In the genomic region with DNA sequence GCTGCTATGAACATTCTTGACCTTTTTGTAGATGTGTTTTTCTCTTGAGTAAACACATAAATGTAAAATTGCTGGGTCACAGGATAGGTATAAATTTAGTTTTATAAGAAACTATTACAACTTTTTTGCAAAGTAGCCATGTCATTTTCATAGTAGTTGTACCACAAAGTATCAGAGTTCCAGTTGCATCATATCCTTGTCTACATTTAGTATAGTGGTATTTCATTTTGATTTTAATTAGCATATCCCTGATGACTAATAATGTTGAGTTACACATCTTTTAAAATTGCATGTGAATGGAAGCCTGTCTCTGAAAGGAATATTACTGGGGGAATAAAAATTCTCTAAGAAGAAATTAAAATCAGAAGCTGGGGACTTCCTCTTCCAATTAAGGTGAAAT, we compare ENCODE assay signal across 18 cellular contexts.
DNase-seq lines count a peak whose midpoint lies in the region; ATAC-seq and TF ChIP-seq lines count a peak whose summit lies in the region.
"Had no signal": no experiment of that assay in that cellular context is flagged by ENCODE, and none has a peak within 500 bp of the region (broad histone marks: within the 10 kb centered on the region; RNA-seq: fewer than 3 reads in every experiment).

No MANE protein-coding gene starts in this region.

- CTCF ChIA-PET in activated naive CD4-positive, alpha-beta T cell treated with anti-CD3 and anti-CD28 coated beads, Interleukin-2, amount 10 ng/mL, durations not matched to agents 7 days and 5 days (lab: Charles Lee) = no interaction called here

- no peak for TF ChIP-seq CTCF in epithelial cell of esophagus (IDR thresholded peaks at IDR 0.05; ENCODE audit: insufficient read depth, low read depth, low read length, missing control alignments)
- no peak for TF ChIP-seq CTCF in thyroid gland (IDR thresholded peaks at IDR 0.05)

- H3K9me3 Mint-ChIP-seq in activated naive CD4-positive, alpha-beta T cell treated with anti-CD3 and anti-CD28 coated beads, Interleukin-2, amount 50 U/mL, for 24 hours = peaks cover 7% of the 10 kb centered on the region
- H3K9me3 Mint-ChIP-seq in activated naive CD4-positive, alpha-beta T cell treated with anti-CD3 and anti-CD28 coated beads, Interleukin-2, amount 10 ng/mL, durations not matched to agents 7 days and 5 days = peaks cover 2% of the 10 kb centered on the region
- no peaks in the 10 kb centered on the region for H3K9me3 Mint-ChIP-seq in natural killer cell treated with Interleukin-12 subunit alpha and Interleukin-12 subunit beta and Interleukin-15 and Interleukin-18, amount 100 ng/mL, for 72 hours

- no peaks in the 10 kb centered on the region for H3K36me3 ChIP-seq in thyroid gland
- H3K36me3 ChIP-seq: BE2C had no signal

- no peak for DNase-seq in activated naive CD4-positive, alpha-beta T cell treated with anti-CD3 and anti-CD28 coated beads, Interleukin-2, amount 10 ng/mL, durations not matched to agents 7 days and 5 days
- DNase-seq in NCI-H526 treated with DMSO at 0.1 percent for 48 hours (lab: John Stamatoyannopoulos, UW) (peak; percentile 25), epithelial cell of esophagus (ENCODE audit: low read depth) (peak; percentile 11), thyroid gland (no peak), CD1c-positive myeloid dendritic cell (ENCODE audit: extremely low spot score) (no peak)
- DNase-seq in natural killer cell treated with Interleukin-12 subunit alpha and Interleukin-12 subunit beta and Interleukin-15 and Interleukin-18, amount 100 ng/mL, for 72 hours (ENCODE audit: low spot score) = no peak
- DNase-seq: BE2C; CD8-positive, alpha-beta T cell; DMS79 treated with DMSO at 0.1 percent for 48 hours; Karpas-422; NCI-H1436 treated with DMSO at 0.1 percent for 48 hours; NCI-H2107; NCI-H226; PC-9; SK-N-SH had no signal

- H3K27ac ChIP-seq in thyroid gland = no peak overlapping the region
- H3K27ac ChIP-seq: PC-9 had no signal

- H3K4me3 Mint-ChIP-seq in activated naive CD4-positive, alpha-beta T cell treated with anti-CD3 and anti-CD28 coated beads, Interleukin-2, amount 50 U/mL, for 24 hours = no peak overlapping the region
- H3K4me3 Mint-ChIP-seq in activated naive CD4-positive, alpha-beta T cell treated with anti-CD3 and anti-CD28 coated beads, Interleukin-2, amount 10 ng/mL, durations not matched to agents 7 days and 5 days = no peak overlapping the region
- no peak overlapping the region for H3K4me3 Mint-ChIP-seq in natural killer cell treated with Interleukin-12 subunit alpha and Interleukin-12 subunit beta and Interleukin-15 and Interleukin-18, amount 100 ng/mL, for 72 hours
- H3K4me3 Mint-ChIP-seq: CD8-positive, alpha-beta T cell had no signal

- no peaks in the 10 kb centered on the region for H3K27me3 Mint-ChIP-seq in activated naive CD4-positive, alpha-beta T cell treated with anti-CD3 and anti-CD28 coated beads, Interleukin-2, amount 50 U/mL, for 24 hours
- H3K27me3 Mint-ChIP-seq in activated naive CD4-positive, alpha-beta T cell treated with anti-CD3 and anti-CD28 coated beads, Interleukin-2, amount 10 ng/mL, durations not matched to agents 7 days and 5 days = no peaks in the 10 kb centered on the region
- H3K27me3 Mint-ChIP-seq in natural killer cell treated with Interleukin-12 subunit alpha and Interleukin-12 subunit beta and Interleukin-15 and Interleukin-18, amount 100 ng/mL, for 72 hours = no peaks in the 10 kb centered on the region

- H3K36me3 Mint-ChIP-seq in activated naive CD4-positive, alpha-beta T cell treated with anti-CD3 and anti-CD28 coated beads, Interleukin-2, amount 50 U/mL, for 24 hours = peaks cover 13% of the 10 kb centered on the region
- peaks cover 10% of the 10 kb centered on the region for H3K36me3 Mint-ChIP-seq in activated naive CD4-positive, alpha-beta T cell treated with anti-CD3 and anti-CD28 coated beads, Interleukin-2, amount 10 ng/mL, durations not matched to agents 7 days and 5 days
- peaks cover 12% of the 10 kb centered on the region for H3K36me3 Mint-ChIP-seq in natural killer cell treated with Interleukin-12 subunit alpha and Interleukin-12 subunit beta and Interleukin-15 and Interleukin-18, amount 100 ng/mL, for 72 hours

- no peaks in the 10 kb centered on the region for H3K9me3 ChIP-seq in thyroid gland
- H3K9me3 ChIP-seq: BE2C had no signal

- H3K4me1 ChIP-seq in thyroid gland = no peaks in the 10 kb centered on the region
- H3K4me1 ChIP-seq: BE2C had no signal

- peaks cover 5% of the 10 kb centered on the region for H3K4me1 Mint-ChIP-seq in activated naive CD4-positive, alpha-beta T cell treated with anti-CD3 and anti-CD28 coated beads, Interleukin-2, amount 50 U/mL, for 24 hours
- H3K4me1 Mint-ChIP-seq in activated naive CD4-positive, alpha-beta T cell treated with anti-CD3 and anti-CD28 coated beads, Interleukin-2, amount 10 ng/mL, durations not matched to agents 7 days and 5 days = no peaks in the 10 kb centered on the region
- H3K4me1 Mint-ChIP-seq in natural killer cell treated with Interleukin-12 subunit alpha and Interleukin-12 subunit beta and Interleukin-15 and Interleukin-18, amount 100 ng/mL, for 72 hours (ENCODE audit: low read depth in 2 of 2) = no peaks in the 10 kb centered on the region

- intact Hi-C loops in thyroid gland (cut with DNase I) = no loop called here

- TF ChIP-seq POLR2A in thyroid gland (IDR thresholded peaks at IDR 0.05) = no peak

- peak overlapping the region; percentile 68 for H3K27ac Mint-ChIP-seq in activated naive CD4-positive, alpha-beta T cell treated with anti-CD3 and anti-CD28 coated beads, Interleukin-2, amount 50 U/mL, for 24 hours
- H3K27ac Mint-ChIP-seq in activated naive CD4-positive, alpha-beta T cell treated with anti-CD3 and anti-CD28 coated beads, Interleukin-2, amount 10 ng/mL, durations not matched to agents 7 days and 5 days = no peak overlapping the region
- H3K27ac Mint-ChIP-seq in natural killer cell treated with Interleukin-12 subunit alpha and Interleukin-12 subunit beta and Interleukin-15 and Interleukin-18, amount 100 ng/mL, for 72 hours = no peak overlapping the region
- H3K27ac Mint-ChIP-seq: CD8-positive, alpha-beta T cell had no signal

- no peak overlapping the region for H3K4me3 ChIP-seq in epithelial cell of esophagus (ENCODE audit: low read length)
- no peak overlapping the region for H3K4me3 ChIP-seq in thyroid gland (replicated peaks in 1 of 3)
- H3K4me3 ChIP-seq: PC-9 had no signal

- no peak for ATAC-seq in natural killer cell treated with Interleukin-12 subunit alpha and Interleukin-12 subunit beta and Interleukin-15 and Interleukin-18, amount 100 ng/mL, for 72 hours
- no peak for ATAC-seq in HG03097 (IDR thresholded peaks at IDR 0.05; ENCODE audit: low FRiP score, unreplicated experiment)
- ATAC-seq: CD8-positive, alpha-beta T cell; Right ventricle myocardium inferior had no signal

- H3K27me3 ChIP-seq in thyroid gland = no peaks in the 10 kb centered on the region
- H3K27me3 ChIP-seq: BE2C had no signal

Comparison
In these comparisons a context has a peak if more than half of its experiments do, and no peak if none do; other contexts are left out.
1. DNase-seq: peak in NCI-H526 treated with DMSO at 0.1 percent for 48 hours (single experiment) and epithelial cell of esophagus (single experiment); none in activated naive CD4-positive, alpha-beta T cell treated with anti-CD3 and anti-CD28 coated beads, Interleukin-2, amount 10 ng/mL, durations not matched to agents 7 days and 5 days (single experiment), natural killer cell treated with Interleukin-12 subunit alpha and Interleukin-12 subunit beta and Interleukin-15 and Interleukin-18, amount 100 ng/mL, for 72 hours (single experiment), thyroid gland (0 of 2) and CD1c-positive myeloid dendritic cell (single experiment).